In genomic region chr14:37591941-37592287, GRCh38 we compare ENCODE assay signal across 15 cellular contexts. TPM values are rescaled to one million over a fixed set of nuclear protein-coding genes. Genes with fewer than 3 reads are reported as not detected.
A peak's percentile ranks its signal among the peaks of the same experiment; 100 is the strongest.
DNase-seq lines count a peak whose midpoint lies in the region; ATAC-seq and TF ChIP-seq lines count a peak whose summit lies in the region.
"Had no signal": no experiment of that assay in that cellular context is flagged by ENCODE, and none has a peak within 500 bp of the region (broad histone marks: within the 10 kb centered on the region; RNA-seq: fewer than 3 reads in every experiment).

No MANE protein-coding gene starts in this region.

- no peak overlapping the region for H2AFZ ChIP-seq in H9 (ENCODE audit: low read length)
- H2AFZ ChIP-seq: parathyroid adenoma had no signal

- H3K27me3 Mint-ChIP-seq in H9 (ENCODE audit: low read depth) = peaks cover 96% of the 10 kb centered on the region

- H3K27ac ChIP-seq in 22Rv1 (peak overlapping the region; percentile 100), H9 (ENCODE audit: insufficient read length, low read depth, low read length) (no peak overlapping the region), colonic mucosa (peak overlapping the region; percentile 58), WERI-Rb-1 (no peak overlapping the region)
- H3K27ac ChIP-seq: parathyroid adenoma had no signal

- H3K4ac ChIP-seq in H9 (ENCODE audit: low read depth, low read length) = no peak overlapping the region

- H3K27ac Mint-ChIP-seq in H9 = no peak overlapping the region
- H3K27ac Mint-ChIP-seq: effector memory CD8-positive, alpha-beta T cell had no signal

- no peak overlapping the region for H2BK12ac ChIP-seq in H9 (ENCODE audit: insufficient read length, low read depth, low read length)

- H3K27me3 ChIP-seq in H9 (ENCODE audit: insufficient read depth, low read length) (peaks cover 72% of the 10 kb centered on the region), colonic mucosa (peaks cover 17% of the 10 kb centered on the region), WERI-Rb-1 (ENCODE audit: insufficient read depth, low read depth, severe bottlenecking) (peaks cover 90% of the 10 kb centered on the region)

- H3K36me3 ChIP-seq in colonic mucosa (no peaks in the 10 kb centered on the region), mucosa of descending colon (ENCODE audit: low read depth) (peaks cover 4% of the 10 kb centered on the region), WERI-Rb-1 (no peaks in the 10 kb centered on the region; the same call in 1 of the 2 replicates)

- H3K79me1 ChIP-seq in H9 (ENCODE audit: insufficient read depth, low read depth, low read length, poor library complexity, severe bottlenecking) = no peaks in the 10 kb centered on the region

- H4K8ac ChIP-seq in H9 (replicated peaks; ENCODE audit: insufficient read length, low read depth, low read length) = no peak overlapping the region

- no peak overlapping the region for H2AK5ac ChIP-seq in H9 (ENCODE audit: insufficient read length, low read length)

- H3K36me3 Mint-ChIP-seq in H9 (ENCODE audit: insufficient read depth in 1 of 3, low read depth in 3 of 3) = no peaks in the 10 kb centered on the region; a peak in 3 of 7 replicates

- peak overlapping the region; percentile 39 to 72; a peak in 4 of 5 replicates for H3K4me3 Mint-ChIP-seq in H9
- H3K4me3 Mint-ChIP-seq: effector memory CD8-positive, alpha-beta T cell had no signal

- no peak overlapping the region for H3K18ac ChIP-seq in H9 (ENCODE audit: insufficient read length, low read depth, low read length)

- H2BK5ac ChIP-seq in H9 (ENCODE audit: insufficient read length, low read length) = no peak overlapping the region

- peaks cover 3% of the 10 kb centered on the region; the same call in 1 of the 2 replicates for H3K4me1 ChIP-seq in H9 (ENCODE audit: insufficient read depth, low read length)
- H3K4me1 ChIP-seq in colonic mucosa = no peaks in the 10 kb centered on the region
- H3K4me1 ChIP-seq in mucosa of descending colon (ENCODE audit: low read depth) = no peaks in the 10 kb centered on the region
- H3K4me1 ChIP-seq: parathyroid adenoma had no signal

- no peak overlapping the region for H4K91ac ChIP-seq in H9 (ENCODE audit: insufficient read length, low read depth, low read length)

- no peak overlapping the region for H3K9ac ChIP-seq in H9 (ENCODE audit: extremely low read depth, insufficient read length, low read length)
- peak overlapping the region; percentile 68 to 96 for H3K9ac ChIP-seq in colonic mucosa (ENCODE audit: low read depth in 2 of 2, low read length in 2 of 2)
- H3K9ac ChIP-seq: parathyroid adenoma, SK-N-SH had no signal

- intact Hi-C loops in colonic mucosa (cut with DNase I) = loop anchor here (2.0 to 5.0 kb wide), 2 partner anchors 27 to 345 kb away; no protein-coding TSS in a partner anchor
- intact Hi-C loops in mucosa of descending colon (cut with DNase I, micrococcal nuclease) = loop anchor here in 1 of 2 donors (10.0 kb wide), 1 partner anchor 347 kb away; no protein-coding TSS in a partner anchor

- no peak overlapping the region for H4K5ac ChIP-seq in H9 (ENCODE audit: insufficient read length, low read depth, low read length)

- H3K9me3 ChIP-seq in H9 (ENCODE audit: control insufficient read depth, low read depth, low read length) (no peaks in the 10 kb centered on the region), colonic mucosa (no peaks in the 10 kb centered on the region), mucosa of descending colon (no peaks in the 10 kb centered on the region), WERI-Rb-1 (ENCODE audit: severe bottlenecking) (peaks cover 6% of the 10 kb centered on the region)
- H3K9me3 ChIP-seq: SK-N-SH had no signal

- no peak overlapping the region for H3K23ac ChIP-seq in H9 (ENCODE audit: insufficient read length, low read depth, low read length)

- ATAC-seq in mucosa of descending colon = no peak
- no peak for ATAC-seq in GM21423 (IDR thresholded peaks at IDR 0.05; ENCODE audit: unreplicated experiment)
- ATAC-seq: effector memory CD8-positive, alpha-beta T cell had no signal

- no CpG with 5 or more reads among the region's 31 CpGs for WGBS in H9 (ENCODE audit: extremely low coverage, insufficient read length, low lambda C conversion rate)

- H3K4me3 ChIP-seq in colonic mucosa (peak overlapping the region; percentile 54), mucosa of descending colon (peak overlapping the region; percentile 54), WERI-Rb-1 (ENCODE audit: low read depth, low read length) (no peak overlapping the region)

- H3K56ac ChIP-seq in H9 (ENCODE audit: insufficient read length, low read depth, low read length) = no peak overlapping the region

- H3K4me1 Mint-ChIP-seq in H9 = peaks cover 36 to 57% of the 10 kb centered on the region in 2 experiments

- H3T11ph ChIP-seq in H9 (ENCODE audit: low read length) = no peak overlapping the region

- H3K23me2 ChIP-seq in H9 (ENCODE audit: insufficient read length, low read depth, low read length, poor library complexity, severe bottlenecking) = peaks cover 10% of the 10 kb centered on the region

- H3K4me2 ChIP-seq in H9 (ENCODE audit: insufficient read depth, insufficient read length, low read length) = peak overlapping the region; percentile 47
- H3K4me2 ChIP-seq: SK-N-SH had no signal

- H3K79me2 ChIP-seq in H9 (ENCODE audit: insufficient read depth, low read length) = no peaks in the 10 kb centered on the region
- H3K79me2 ChIP-seq: parathyroid adenoma had no signal

- no peak; the same call in 1 of the 2 replicates for TF ChIP-seq CTCF in 22Rv1 (IDR thresholded peaks at IDR 0.05)
- TF ChIP-seq CTCF in H9 (conservative IDR thresholded peaks at IDR 0.05) = no peak; the same call in 2 of the 3 replicates
- no peak for TF ChIP-seq CTCF in colonic mucosa (IDR thresholded peaks at IDR 0.05)
- no peak for TF ChIP-seq CTCF in mucosa of descending colon (IDR thresholded peaks at IDR 0.05)
- TF ChIP-seq CTCF in WERI-Rb-1 (IDR thresholded peaks at IDR 0.05; ENCODE audit: low read depth, low read length) = no peak

- no peak overlapping the region for H2BK20ac ChIP-seq in H9 (ENCODE audit: low read depth, low read length, poor library complexity, severe bottlenecking)

- DNase-seq in H9 (no peak), colonic mucosa (peak; percentile 47), mucosa of descending colon (peak; percentile 43 to 66 (median 54)), T-helper 1 cell (no peak), WERI-Rb-1 (no peak), ecto neural progenitor cell (ENCODE audit: low spot score) (no peak)
- DNase-seq: activated CD4-positive, alpha-beta T cell treated with anti-CD3 and anti-CD28 coated beads, Interleukin-2, amount 50 U/mL, for 4 hours; C1 segment of cervical spinal cord; effector memory CD8-positive, alpha-beta T cell; NCI-H2227 treated with DMSO at 0.1 percent for 48 hours; SK-N-SH had no signal

- H2BK120ac ChIP-seq in H9 (ENCODE audit: low read depth, low read length, poor library complexity, severe bottlenecking) = no peak overlapping the region

- no peak overlapping the region for H3K14ac ChIP-seq in H9 (ENCODE audit: insufficient read depth, low read length)

- H2BK15ac ChIP-seq in H9 (ENCODE audit: low read depth, low read length) = no peak overlapping the region

- peaks cover 0 to 6% of the 10 kb centered on the region in 2 experiments; a peak in 2 of 5 replicates for H3K9me3 Mint-ChIP-seq in H9

- H4K20me1 ChIP-seq in H9 (ENCODE audit: control insufficient read depth, insufficient read depth, insufficient read length) = peaks cover under 1% of the 10 kb centered on the region

RNA-seq across cellular contexts. Expression of gene FOXA1, which starts 3.1 kb away (rescaled TPM):
- total RNA-seq in H9 (2021) (0.07 and 0.31 TPM in 2 replicates), colonic mucosa (10 to 100 TPM; 70.5 to 87.7 TPM), mucosa of descending colon (10 to 100 TPM; 21.1 to 73.3 (median 64.5) TPM)

RNA-seq across cellular contexts. Expression of gene TTC6, which starts 3.5 kb away (rescaled TPM):
- total RNA-seq in H9 (2021) = 0.24 and 0.33 TPM in 2 replicates
- 1 to 10 TPM; 4.5 to 4.7 TPM for total RNA-seq in colonic mucosa
- 1 to 10 TPM; 1.7 to 9.2 (median 4.8) TPM for total RNA-seq in mucosa of descending colon
- total RNA-seq: HT1080 had no signal

Comparison
In these comparisons a context has a peak if more than half of its experiments do, and no peak if none do; other contexts are left out.
1. H3K27ac ChIP-seq: peak in 22Rv1 (single experiment) and colonic mucosa (single experiment); none in H9 (single experiment) and WERI-Rb-1 (single experiment).
2. DNase-seq: peak in colonic mucosa (single experiment) and mucosa of descending colon (3 of 3); none in H9 (single experiment), T-helper 1 cell (0 of 5), WERI-Rb-1 (single experiment) and ecto neural progenitor cell (single experiment).
3. RNA of gene FOXA1, which starts 3.1 kb away (total RNA-seq): 70.5 to 87.7 TPM in colonic mucosa and 21.1 to 73.3 TPM in mucosa of descending colon; 0.07 to 0.31 TPM in H9; every median in the first group is over 10 times any median in the second.